In genomic region chr22:29092243-29092642, GRCh38 we compare ENCODE assay signal across 28 cellular contexts. TPM values are rescaled to one million over a fixed set of nuclear protein-coding genes. Genes with fewer than 3 reads are reported as not detected.
"Had no signal": no experiment of that assay in that cellular context is flagged by ENCODE, and none has a peak within 500 bp of the region (broad histone marks: within the 10 kb centered on the region; RNA-seq: fewer than 3 reads in every experiment).

No MANE protein-coding gene starts in this region.

- ATAC-seq: activated naive CD8-positive, alpha-beta T cell treated with anti-CD3 and anti-CD28 coated beads, Interleukin-2, amount 50 U/mL, for 24 hours; right cardiac atrium; stimulated activated naive CD8-positive, alpha-beta T cell treated with anti-CD3 and anti-CD28 coated beads, Interleukin-15, amount 100 ng/mL, for 72 hours had no signal

- H3K4me1 Mint-ChIP-seq: activated naive CD4-positive, alpha-beta T cell treated with anti-CD3 and anti-CD28 coated beads, Interleukin-2, amount 10 ng/mL, durations not matched to agents 7 days and 5 days; activated naive CD8-positive, alpha-beta T cell treated with anti-CD3 and anti-CD28 coated beads, Interleukin-2, amount 50 U/mL, for 24 hours; stimulated activated naive CD8-positive, alpha-beta T cell treated with anti-CD3 and anti-CD28 coated beads, Interleukin-15, amount 100 ng/mL, for 72 hours had no signal

- H3K4me3 Mint-ChIP-seq: activated naive CD4-positive, alpha-beta T cell treated with anti-CD3 and anti-CD28 coated beads, Interleukin-2, amount 10 ng/mL, durations not matched to agents 7 days and 5 days; activated naive CD8-positive, alpha-beta T cell treated with anti-CD3 and anti-CD28 coated beads, Interleukin-2, amount 50 U/mL, for 24 hours; neural progenitor cell; stimulated activated naive CD8-positive, alpha-beta T cell treated with anti-CD3 and anti-CD28 coated beads, Interleukin-15, amount 100 ng/mL, for 72 hours had no signal

- FAIRE-seq: bronchial epithelial cell, endothelial cell of umbilical vein had no signal

- DNase-seq: activated CD4-positive, CD25-positive, alpha-beta regulatory T cell treated with anti-CD3 and anti-CD28 coated beads, Interleukin-2, amount 50 U/mL, for 72 hours; activated CD8-positive, alpha-beta memory T cell treated with anti-CD3 and anti-CD28 coated beads for 24 hours; activated CD8-positive, alpha-beta memory T cell treated with anti-CD3 and anti-CD28 coated beads, Interleukin-2, amount 50 U/mL, for 48 hours; activated effector memory CD4-positive, alpha-beta T cell treated with Interleukin-2 at 50 U/mL for 16 hours; activated naive CD4-positive, alpha-beta T cell treated with anti-CD3 and anti-CD28 coated beads, Interleukin-2, amount 10 ng/mL, durations not matched to agents 7 days and 5 days; activated naive CD8-positive, alpha-beta T cell treated with anti-CD3 and anti-CD28 coated beads, Interleukin-2, amount 50 U/mL, for 24 hours; activated T-cell treated with anti-CD3 and anti-CD28 coated beads, Interleukin-2, amount 50 U/mL, for 48 hours; aorta; dermis blood vessel endothelial cell; effector memory CD4-positive, alpha-beta T cell; right cardiac atrium; stimulated activated CD4-positive, alpha-beta T cell treated with anti-CD3 and anti-CD28 coated beads, Interleukin-4, amount 100 ng/mL, for 1 hour; stimulated activated naive CD8-positive, alpha-beta T cell treated with anti-CD3 and anti-CD28 coated beads, Interleukin-15, amount 100 ng/mL, for 72 hours; T-helper 2 cell; testis; upper lobe of left lung had no signal

- H3K36me3 ChIP-seq: neural progenitor cell, prostate gland had no signal

- H3K27ac Mint-ChIP-seq: activated naive CD4-positive, alpha-beta T cell treated with anti-CD3 and anti-CD28 coated beads, Interleukin-2, amount 10 ng/mL, durations not matched to agents 7 days and 5 days; activated naive CD8-positive, alpha-beta T cell treated with anti-CD3 and anti-CD28 coated beads, Interleukin-2, amount 50 U/mL, for 24 hours; neural progenitor cell; stimulated activated naive CD8-positive, alpha-beta T cell treated with anti-CD3 and anti-CD28 coated beads, Interleukin-15, amount 100 ng/mL, for 72 hours had no signal

- H3K9me3 Mint-ChIP-seq: activated naive CD4-positive, alpha-beta T cell treated with anti-CD3 and anti-CD28 coated beads, Interleukin-2, amount 10 ng/mL, durations not matched to agents 7 days and 5 days; activated naive CD8-positive, alpha-beta T cell treated with anti-CD3 and anti-CD28 coated beads, Interleukin-2, amount 50 U/mL, for 24 hours; neural progenitor cell; stimulated activated naive CD8-positive, alpha-beta T cell treated with anti-CD3 and anti-CD28 coated beads, Interleukin-15, amount 100 ng/mL, for 72 hours had no signal

- H3K9me3 ChIP-seq: esophagus muscularis mucosa, prostate gland, testis, upper lobe of left lung had no signal

- H3K4me2 ChIP-seq: hepatocyte, neural progenitor cell, smooth muscle cell had no signal

- H3K27ac ChIP-seq: hepatocyte, neural progenitor cell, prostate gland, VCaP had no signal

- H3K36me3 Mint-ChIP-seq: activated naive CD4-positive, alpha-beta T cell treated with anti-CD3 and anti-CD28 coated beads, Interleukin-2, amount 10 ng/mL, durations not matched to agents 7 days and 5 days had no signal

- H3K79me2 ChIP-seq: hepatocyte had no signal

- H3K9ac ChIP-seq: neural progenitor cell had no signal

- H2AFZ ChIP-seq: hepatocyte, neural progenitor cell had no signal

- H3K27me3 ChIP-seq: esophagus muscularis mucosa, hepatocyte, neural progenitor cell, testis, upper lobe of left lung had no signal

- H3K4me3 ChIP-seq: esophagus muscularis mucosa, hepatocyte, lung, neural progenitor cell, prostate gland, smooth muscle cell, testis, upper lobe of left lung had no signal

RNA-seq across cellular contexts. Expression of gene C22orf31, which starts 30.6 kb away (rescaled TPM):
- total RNA-seq: aorta, bronchial epithelial cell, chondrocyte, dermis blood vessel endothelial cell, endothelial cell of umbilical vein, esophagus muscularis mucosa, glomerular endothelial cell, hepatocyte, lung, osteoblast, smooth muscle cell, upper lobe of left lung had no signal
- polyA plus RNA-seq: aorta, endothelial cell of umbilical vein, hepatocyte, smooth muscle cell had no signal
